Comparison of ENCODE assay signal across 17 cellular contexts in the genomic region with DNA sequence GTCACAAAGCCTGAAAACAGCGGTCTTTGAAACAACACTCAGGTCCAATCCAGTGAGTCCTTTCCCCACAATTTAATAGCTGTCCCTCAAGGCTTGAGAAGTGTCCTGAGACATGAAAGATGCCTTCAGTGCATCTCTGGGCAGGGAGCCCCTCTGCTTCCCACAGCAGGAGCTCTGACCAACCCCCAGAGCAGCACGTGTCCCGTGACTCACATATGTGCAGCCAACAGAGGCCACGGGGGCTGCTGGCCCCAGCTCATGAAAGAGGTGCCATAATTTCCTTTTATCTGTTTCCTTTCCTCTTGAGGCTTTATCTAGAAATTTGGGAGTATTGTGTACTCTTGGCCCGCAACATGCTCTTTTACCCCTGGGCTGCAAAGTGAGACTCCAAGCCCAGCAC. TPM values are rescaled to one million over a fixed set of nuclear protein-coding genes. Genes with fewer than 3 reads are reported as not detected.
DNase-seq lines count a peak whose midpoint lies in the region; ATAC-seq and TF ChIP-seq lines count a peak whose summit lies in the region.
"Had no signal": no experiment of that assay in that cellular context is flagged by ENCODE, and none has a peak within 500 bp of the region (broad histone marks: within the 10 kb centered on the region; RNA-seq: fewer than 3 reads in every experiment).

No MANE protein-coding gene starts in this region.

- 66 to 70% methylated on average over 4 to 5 of the region's 5 CpGs for WGBS in testis, 2 donors

- peaks cover 10% of the 10 kb centered on the region for H3K4me1 Mint-ChIP-seq in neural progenitor cell

- H3K27me3 ChIP-seq in neural progenitor cell (peaks cover 7% of the 10 kb centered on the region), MG63 (no peaks in the 10 kb centered on the region), testis (no peaks in the 10 kb centered on the region)
- H3K27me3 ChIP-seq: BLaER1 treated with 17β-estradiol and CSF1 and Interleukin-3, amounts not matched to agents 10 nM and 100 nM had no signal

- intact Hi-C loops in testis (cut with DNase I; ENCODE audit: low total_unique reads), result no loop called here

- H3K36me3 Mint-ChIP-seq in neural progenitor cell, result no peaks in the 10 kb centered on the region

- peaks cover 11% of the 10 kb centered on the region for H3K27me3 Mint-ChIP-seq in neural progenitor cell (ENCODE audit: insufficient read depth, low read depth)

- no peak overlapping the region for H3K9ac ChIP-seq in neural progenitor cell
- H3K9ac ChIP-seq: BLaER1 treated with 17β-estradiol and CSF1 and Interleukin-3, amounts not matched to agents 10 nM and 100 nM had no signal

- no peaks in the 10 kb centered on the region for H4K20me1 ChIP-seq in neural progenitor cell (ENCODE audit: low read depth)
- H4K20me1 ChIP-seq: BLaER1 treated with 17β-estradiol and CSF1 and Interleukin-3, amounts not matched to agents 10 nM and 100 nM had no signal

- peaks cover 7% of the 10 kb centered on the region for H3K4me1 ChIP-seq in neural progenitor cell
- no peaks in the 10 kb centered on the region for H3K4me1 ChIP-seq in testis

- no peak for TF ChIP-seq POLR2A in testis (IDR thresholded peaks at IDR 0.05)

- H3K9me3 ChIP-seq in neural progenitor cell (ENCODE audit: low read depth) (no peaks in the 10 kb centered on the region), MG63 (no peaks in the 10 kb centered on the region), testis (no peaks in the 10 kb centered on the region)

- ATAC-seq in GM21737 (IDR thresholded peaks at IDR 0.05; ENCODE audit: unreplicated experiment), result no peak
- ATAC-seq: GM23338 had no signal

- H3K79me2 ChIP-seq in neural progenitor cell (ENCODE audit: low read depth), result no peaks in the 10 kb centered on the region

- TF ChIP-seq CTCF in coronary artery (IDR thresholded peaks at IDR 0.05), result no peak
- no peak for TF ChIP-seq CTCF in neural progenitor cell (IDR thresholded peaks at IDR 0.05)
- no peak for TF ChIP-seq CTCF in testis (IDR thresholded peaks at IDR 0.05)

- peak; percentile 41 for DNase-seq in activated effector memory CD4-positive, alpha-beta T cell treated with anti-CD3 and anti-CD28 coated beads, Interleukin-2, amount 50 U/mL, for 16 hours
- DNase-seq in activated effector memory CD4-positive, alpha-beta T cell treated with Interleukin-2 at 50 U/mL for 16 hours, result no peak
- DNase-seq in HT1080 (ENCODE audit: low read depth), result peak; percentile 28
- peak; percentile 2 for DNase-seq in coronary artery (ENCODE audit: low spot score)
- DNase-seq in neural progenitor cell (ENCODE audit: low spot score), result peak; percentile 0
- no peak for DNase-seq in MG63
- no peak for DNase-seq in testis
- DNase-seq: ACHN; Calu3; CD4-positive, alpha-beta T cell; DMS 273 treated with DMSO at 0.1 percent for 48 hours; H7 had no signal

- no peak overlapping the region for H3K27ac Mint-ChIP-seq in neural progenitor cell
- H3K27ac Mint-ChIP-seq: CD4-positive, alpha-beta T cell; GM23338 had no signal

- no peak overlapping the region for H2AFZ ChIP-seq in neural progenitor cell (replicated peaks)
- H2AFZ ChIP-seq: GM23338 had no signal

- H3K27ac ChIP-seq in coronary artery (no peak overlapping the region), neural progenitor cell (no peak overlapping the region), testis (no peak overlapping the region)
- H3K27ac ChIP-seq: BLaER1 treated with 17β-estradiol and CSF1 and Interleukin-3, amounts not matched to agents 10 nM and 100 nM had no signal

- no peaks in the 10 kb centered on the region for H3F3A ChIP-seq in neural progenitor cell (ENCODE audit: low read depth)

- no peak overlapping the region for H3K4me3 ChIP-seq in coronary artery
- no peak overlapping the region for H3K4me3 ChIP-seq in neural progenitor cell
- H3K4me3 ChIP-seq in MG63, result no peak overlapping the region
- H3K4me3 ChIP-seq in testis, result no peak overlapping the region
- H3K4me3 ChIP-seq: BLaER1 treated with 17β-estradiol and CSF1 and Interleukin-3, amounts not matched to agents 10 nM and 100 nM; GM23338 had no signal

- H3K36me3 ChIP-seq in neural progenitor cell (no peaks in the 10 kb centered on the region), MG63 (no peaks in the 10 kb centered on the region), testis (ENCODE audit: low read depth, missing control alignments) (no peaks in the 10 kb centered on the region)
- H3K36me3 ChIP-seq: BLaER1 treated with 17β-estradiol and CSF1 and Interleukin-3, amounts not matched to agents 10 nM and 100 nM had no signal

- H3K4me2 ChIP-seq in neural progenitor cell, result no peak overlapping the region
- H3K4me2 ChIP-seq: BLaER1 treated with 17β-estradiol and CSF1 and Interleukin-3, amounts not matched to agents 10 nM and 100 nM; GM23338 had no signal

- H3K4me3 Mint-ChIP-seq in neural progenitor cell, result no peak overlapping the region
- H3K4me3 Mint-ChIP-seq: CD4-positive, alpha-beta T cell; GM23338 had no signal

- H3K9me3 Mint-ChIP-seq in neural progenitor cell, result no peaks in the 10 kb centered on the region
- H3K9me3 Mint-ChIP-seq: CD4-positive, alpha-beta T cell; GM23338 had no signal

RNA-seq across cellular contexts. Expression of a gene that starts 33.2 kb away (rescaled TPM):
- 0.18 and 0.30 TPM in 2 replicates for total RNA-seq in HT1080 (2014; rRNA removed; shearing (Covaris generic))
- 0.14 and 0.22 TPM in 2 replicates for polyA plus RNA-seq in HT1080 (2015; cell fraction: cytosol; rRNA removed)
- polyA plus RNA-seq in HT1080 (2015; cell fraction: nucleus; rRNA removed), result 1.5 TPM in 1 of 2 replicates, not detected in the other
- total RNA-seq in neural progenitor cell (ENCODE audit: low replicate concordance), result 2.9 and 6.2 TPM in 2 replicates
- not detected in 2 replicates for total RNA-seq in MG63 (2014; rRNA removed; shearing (Covaris generic); ENCODE audit: low replicate concordance)
- total RNA-seq in testis, result 1 to 10 TPM in 1 of 2 donors, not detected in 1; 1.5 TPM
- 1.3 TPM for polyA plus RNA-seq in testis (ENCODE audit: insufficient read depth, low read depth, low replicate concordance)
- total RNA-seq: Calu3; CD4-positive, alpha-beta T cell; Daoy; G401; GM23338 had no signal

Comparison
In these comparisons a context has a peak if more than half of its experiments do, and no peak if none do; other contexts are left out.
1. DNase-seq: peak in activated effector memory CD4-positive, alpha-beta T cell treated with anti-CD3 and anti-CD28 coated beads, Interleukin-2, amount 50 U/mL, for 16 hours (single experiment), HT1080 (single experiment), coronary artery (single experiment) and neural progenitor cell (single experiment); none in activated effector memory CD4-positive, alpha-beta T cell treated with Interleukin-2 at 50 U/mL for 16 hours (single experiment), MG63 (single experiment) and testis (single experiment).